In genomic region chr5:178840399-178840798, GRCh38 we compare ENCODE assay signal across 1 cellular context. TPM values are rescaled to one million over a fixed set of nuclear protein-coding genes. Genes with fewer than 3 reads are reported as not detected.
"Had no signal": no experiment of that assay in that cellular context is flagged by ENCODE, and none has a peak within 500 bp of the region (broad histone marks: within the 10 kb centered on the region; RNA-seq: fewer than 3 reads in every experiment).

No MANE protein-coding gene starts in this region.

RNA-seq across cellular contexts. Expression of gene ZFP2, which starts 55.3 kb away (rescaled TPM):
- total RNA-seq: M059J had no signal
